In the genomic region with DNA sequence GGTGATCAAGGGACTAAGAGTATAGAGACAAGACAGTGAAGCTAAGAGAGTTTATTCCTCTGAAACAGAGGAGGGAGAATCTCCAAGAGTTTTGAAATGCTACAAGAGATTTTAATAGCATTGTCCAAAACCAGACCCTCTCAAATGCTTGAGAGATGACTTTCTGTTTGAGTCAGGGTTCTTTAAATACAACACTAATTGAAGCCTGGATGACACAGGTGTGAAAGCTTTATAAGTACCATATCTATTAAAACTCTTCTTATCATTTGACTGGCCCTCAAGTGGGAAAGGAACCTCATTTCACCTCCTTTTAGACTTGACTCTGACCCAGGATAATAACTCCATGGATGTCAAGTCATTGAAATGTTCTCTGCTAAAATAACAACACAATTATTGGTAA, we compare ENCODE assay signal across 17 cellular contexts. TPM values are rescaled to one million over a fixed set of nuclear protein-coding genes. Genes with fewer than 3 reads are reported as not detected.
DNase-seq lines count a peak whose midpoint lies in the region; ATAC-seq, FAIRE-seq and TF ChIP-seq lines count a peak whose summit lies in the region.
"Had no signal": no experiment of that assay in that cellular context is flagged by ENCODE, and none has a peak within 500 bp of the region (broad histone marks: within the 10 kb centered on the region; RNA-seq: fewer than 3 reads in every experiment).

No MANE protein-coding gene starts in this region.

- H3K4me3 ChIP-seq in IMR-90 (ENCODE audit: insufficient read depth, low read depth, low read length), result no peak overlapping the region
- no peak overlapping the region for H3K4me3 ChIP-seq in GM12878
- no peak overlapping the region for H3K4me3 ChIP-seq in thyroid gland (replicated peaks in 1 of 3)
- no peak overlapping the region for H3K4me3 ChIP-seq in left lung
- no peak overlapping the region for H3K4me3 ChIP-seq in GM23248
- H3K4me3 ChIP-seq: SJSA1 had no signal

- H3K9me3 ChIP-seq in IMR-90 (ENCODE audit: control insufficient read depth, insufficient read depth, low read length), result no peaks in the 10 kb centered on the region
- no peaks in the 10 kb centered on the region for H3K9me3 ChIP-seq in GM12878 (replicated peaks; ENCODE audit: control insufficient read depth, insufficient read depth, low read length)
- H3K9me3 ChIP-seq in thyroid gland, result no peaks in the 10 kb centered on the region
- no peaks in the 10 kb centered on the region for H3K9me3 ChIP-seq in left lung
- no peaks in the 10 kb centered on the region for H3K9me3 ChIP-seq in GM23248 (ENCODE audit: low read depth)
- H3K9me3 ChIP-seq: BE2C, SJSA1 had no signal

- H3K27me3 ChIP-seq in IMR-90 (ENCODE audit: control insufficient read depth, insufficient read depth, low read length) (no peaks in the 10 kb centered on the region), GM12878 (replicated peaks in 1 of 2; ENCODE audit: control insufficient read depth in 2 of 2, insufficient read depth in 2 of 2, low read length in 1 of 2) (peaks cover 0 to 6% of the 10 kb centered on the region in 2 experiments; a peak in 1 of 4 replicates), thyroid gland (no peaks in the 10 kb centered on the region), left lung (peaks cover 0 to 6% of the 10 kb centered on the region in 2 donors), GM23248 (replicated peaks; ENCODE audit: insufficient read depth) (no peaks in the 10 kb centered on the region)
- H3K27me3 ChIP-seq: SJSA1 had no signal

- H2BK120ac ChIP-seq in IMR-90 (ENCODE audit: low read depth, low read length), result no peak overlapping the region

- POLR2A ChIA-PET in IMR-90 (lab: Charles Lee; ENCODE audit: unreplicated experiment), result no interaction called here
- POLR2A ChIA-PET in GM12878 (lab: Charles Lee), result no interaction called here

- BruUV-seq in IMR-90 (replicated peaks; lab: Mats Ljungman, UMichigan) (no TSS peak), GM12878 (replicated peaks; lab: Mats Ljungman, UMichigan) (no TSS peak)

- peak in 1 of 2 experiments; percentile 64; a peak in 1 of 4 replicates for TF ChIP-seq EP300 in GM12878 (IDR thresholded peaks at IDR 0.05; ENCODE audit: borderline replicate concordance in 1 of 2, control insufficient read depth in 1 of 2, low read depth in 2 of 2, low read length in 2 of 2)

- intact Hi-C loops in IMR-90 (cut with micrococcal nuclease) (loop anchor here (2.0 to 10.0 kb wide), 2 partner anchors 249 to 621 kb away; no protein-coding TSS in a partner anchor), GM12878 (cut with micrococcal nuclease; ENCODE audit: unreplicated experiment) (loop anchor here (2.0 kb wide), 1 partner anchor 109 kb away; no protein-coding TSS in a partner anchor), thyroid gland (cut with DNase I) (loop anchor here (5.0 kb wide), 1 partner anchor 108 kb away; no protein-coding TSS in a partner anchor), left lung (cut with DNase I) (no loop called here)

- H3F3A ChIP-seq in GM23248 (ENCODE audit: insufficient read depth), result peaks cover 40% of the 10 kb centered on the region

- TF ChIP-seq RAD21 in IMR-90 (IDR thresholded peaks at IDR 0.05; ENCODE audit: low read length) (no peak), GM12878 (IDR thresholded peaks at IDR 0.05; ENCODE audit: insufficient read depth, low read depth, low read length) (no peak)

- H3K56ac ChIP-seq in IMR-90 (ENCODE audit: extremely low read depth, insufficient read depth, low read length), result no peak overlapping the region

- SMC1A ChIA-PET in GM12878 (lab: Charles Lee; ENCODE audit: uncharacterized antibody, unreplicated experiment), result interaction anchor here (0.8 to 2.4 kb wide), 7 partner anchors 11 to 44 kb away, joined by 3 to 9 read pairs (median 5); no protein-coding TSS in a partner anchor

- FAIRE-seq in GM12878 (lab: Jason Lieb, UNC), result no peak
- FAIRE-seq: D721Med, G401.6 had no signal

- H3K4me2 ChIP-seq in IMR-90 (ENCODE audit: low read depth, low read length) (no peak overlapping the region), GM12878 (ENCODE audit: control insufficient read depth, insufficient read depth) (no peak overlapping the region), GM23248 (ENCODE audit: unreplicated experiment) (no peak overlapping the region)

- H2AFZ ChIP-seq in IMR-90 (replicated peaks; ENCODE audit: low read length, poor library complexity), result no peak overlapping the region
- H2AFZ ChIP-seq in GM12878 (ENCODE audit: control insufficient read depth, low read depth, low read length), result no peak overlapping the region
- H2AFZ ChIP-seq in GM23248, result no peak overlapping the region

- H4K8ac ChIP-seq in IMR-90 (ENCODE audit: low read depth in 2 of 2, low read length in 2 of 2), result no peak overlapping the region

- no peaks in the 10 kb centered on the region for H3K79me2 ChIP-seq in GM12878 (ENCODE audit: control insufficient read depth, insufficient read depth, low read length)
- peaks cover 23% of the 10 kb centered on the region; the same call in 1 of the 2 replicates for H3K79me2 ChIP-seq in GM23248 (ENCODE audit: insufficient read depth)

- H3K18ac ChIP-seq in IMR-90 (ENCODE audit: low read depth, low read length), result peak overlapping the region; percentile 36; the same call in 1 of the 2 replicates

- H4K20me1 ChIP-seq in IMR-90 (ENCODE audit: insufficient read depth, low read length) (peaks cover 4% of the 10 kb centered on the region; the same call in 1 of the 2 replicates), GM12878 (ENCODE audit: control insufficient read depth, insufficient read depth) (no peaks in the 10 kb centered on the region), GM23248 (ENCODE audit: insufficient read depth) (no peaks in the 10 kb centered on the region)

- H3K27ac ChIP-seq in IMR-90 (ENCODE audit: insufficient read depth, low read length), result no peak overlapping the region
- H3K27ac ChIP-seq in GM12878 (ENCODE audit: control insufficient read depth, insufficient read depth), result no peak overlapping the region
- peak overlapping the region in 2 of 3 donors; percentile 22 for H3K27ac ChIP-seq in thyroid gland
- peak overlapping the region in 1 of 2 donors; percentile 74 for H3K27ac ChIP-seq in left lung
- H3K27ac ChIP-seq in GM23248, result no peak overlapping the region
- H3K27ac ChIP-seq: SJSA1 had no signal

- TF ChIP-seq POLR2A in IMR-90 (IDR thresholded peaks at IDR 0.05; ENCODE audit: low read depth, low read length) (no peak), GM12878 (IDR thresholded peaks at IDR 0.05; ENCODE audit: low read depth, low read length) (no peak), thyroid gland (IDR thresholded peaks at IDR 0.05) (no peak)

- H3K14ac ChIP-seq in IMR-90 (replicated peaks; ENCODE audit: low read depth, low read length), result no peak overlapping the region; the same call in 1 of the 2 replicates

- H3K9me2 ChIP-seq in GM23248 (ENCODE audit: insufficient read depth), result no peaks in the 10 kb centered on the region

- CTCF ChIA-PET in IMR-90 (lab: Yijun Ruan, JAX), result interaction anchor here (1.1 to 2.9 kb wide), 5 partner anchors 12 to 122 kb away, joined by 3 to 12 read pairs (median 5); no protein-coding TSS in a partner anchor
- CTCF ChIA-PET in GM12878 (lab: Yijun Ruan, JAX), result interaction anchor here (1.0 to 9.7 kb wide), 14 partner anchors 7 to 470 kb away, joined by 3 to 78 read pairs (median 5); no protein-coding TSS in a partner anchor

- no peak overlapping the region for H2BK20ac ChIP-seq in IMR-90 (ENCODE audit: low read depth, low read length)

- dilution Hi-C loops in IMR-90 (cut with HindIII; ENCODE audit: low sequenced_read_pairs, unreplicated experiment), result no loop called here

- H3K23ac ChIP-seq in IMR-90 (ENCODE audit: low read depth, low read length), result no peak overlapping the region

- RAD21 ChIA-PET in GM12878 (lab: Charles Lee; ENCODE audit: unreplicated experiment), result interaction anchor here (1.4 to 2.5 kb wide), 2 partner anchors 44 to 145 kb away, joined by 4 to 9 read pairs; no protein-coding TSS in a partner anchor

- peak overlapping the region; percentile 27 for H2BK5ac ChIP-seq in IMR-90 (ENCODE audit: low read depth, low read length, poor library complexity, severe bottlenecking)

- no peak overlapping the region for H3K4ac ChIP-seq in IMR-90 (ENCODE audit: low read depth, low read length)

- H2AK9ac ChIP-seq in IMR-90 (replicated peaks; ENCODE audit: low read depth, low read length, poor library complexity), result no peak overlapping the region

- H3K9ac ChIP-seq in IMR-90 (ENCODE audit: low read depth, low read length), result no peak overlapping the region
- H3K9ac ChIP-seq in GM12878 (ENCODE audit: control insufficient read depth, insufficient read depth, low read length), result no peak overlapping the region
- no peak overlapping the region for H3K9ac ChIP-seq in GM23248

- ATAC-seq in IMR-90 (ENCODE audit: low read depth) (no peak), GM12878 (peak; percentile 59), left lung (no peak)

- H3K4me1 ChIP-seq in IMR-90 (ENCODE audit: control insufficient read depth, insufficient read depth, low read length), result peaks cover 19% of the 10 kb centered on the region
- no peaks in the 10 kb centered on the region for H3K4me1 ChIP-seq in GM12878 (ENCODE audit: control insufficient read depth, insufficient read depth, low read length)
- peaks cover 24 to 55% of the 10 kb centered on the region in 2 donors for H3K4me1 ChIP-seq in thyroid gland
- H3K4me1 ChIP-seq in left lung, result peaks cover 0 to 12% of the 10 kb centered on the region in 2 donors
- H3K4me1 ChIP-seq in GM23248 (ENCODE audit: insufficient read depth), result peaks cover 75% of the 10 kb centered on the region
- H3K4me1 ChIP-seq: BE2C had no signal

- no peaks in the 10 kb centered on the region for H3K9me1 ChIP-seq in IMR-90 (ENCODE audit: insufficient read depth, low read length)

- H2BK15ac ChIP-seq in IMR-90 (ENCODE audit: low read depth, low read length), result 0 out of 3 replicates have a peak overlapping the region, but pooled peaks have one; percentile 7

- H2AK5ac ChIP-seq in IMR-90 (ENCODE audit: low read depth, low read length), result no peak overlapping the region

- H3K36me3 ChIP-seq in IMR-90 (ENCODE audit: control insufficient read depth, insufficient read depth, low read length) (no peaks in the 10 kb centered on the region), GM12878 (ENCODE audit: control insufficient read depth in 2 of 2, insufficient read depth in 2 of 2, low read length in 1 of 2) (no peaks in the 10 kb centered on the region), thyroid gland (no peaks in the 10 kb centered on the region), left lung (no peaks in the 10 kb centered on the region), GM23248 (ENCODE audit: low read depth) (no peaks in the 10 kb centered on the region)
- H3K36me3 ChIP-seq: BE2C had no signal

- no peak overlapping the region for H4K91ac ChIP-seq in IMR-90 (ENCODE audit: insufficient read depth, low read depth, low read length)

- H4K5ac ChIP-seq in IMR-90 (ENCODE audit: low read depth, low read length), result no peak overlapping the region

- H3K79me1 ChIP-seq in IMR-90 (ENCODE audit: low read depth in 1 of 2, low read length in 2 of 2), result peaks cover 40 to 67% of the 10 kb centered on the region in 2 experiments

- in situ Hi-C loops in IMR-90 (cut with MboI; ENCODE audit: low sequenced_read_pairs), result loop anchor here (5.0 kb wide), 1 partner anchor 147 kb away; no protein-coding TSS in a partner anchor
- in situ Hi-C loops in GM12878 (cut with MboI), result no loop called here
- in situ Hi-C loops in GM23248 (cut with MboI), result no loop called here

- DNase-seq in IMR-90 (no peak), GM12878 (ENCODE audit: low read depth, low spot score) (no peak), myocyte (ENCODE audit: low read depth) (peak; percentile 54), thyroid gland (no peak), GF-D8 (lab: John Stamatoyannopoulos, UW) (no peak), left lung (no peak), GM23248 (no peak)
- DNase-seq: BE2C; CD4-positive, alpha-beta memory T cell; DMS79 treated with DMSO at 0.1 percent for 48 hours; Karpas-422; NCI-H1417; NCI-H2081; NCI-H524 had no signal

- TF ChIP-seq CTCF in IMR-90 (conservative IDR thresholded peaks at IDR 0.05; ENCODE audit: low read depth, low read length), result no peak
- TF ChIP-seq CTCF in GM12878 (IDR thresholded peaks at IDR 0.05 in 2 of 3, conservative IDR thresholded peaks at IDR 0.05 in 1 of 3; ENCODE audit: control insufficient read depth in 2 of 3, extremely low read depth in 1 of 3, insufficient read depth in 1 of 3, low read depth in 3 of 3, low read length in 3 of 3), result no peak
- TF ChIP-seq CTCF in thyroid gland (IDR thresholded peaks at IDR 0.05), result no peak
- TF ChIP-seq CTCF in left lung (IDR thresholded peaks at IDR 0.05), result no peak

RNA-seq across cellular contexts. Expression of a gene that starts 5.6 kb away (rescaled TPM):
- 109 and 119 TPM in 2 replicates for total RNA-seq in IMR-90 (2012; rRNA removed)
- polyA plus RNA-seq in IMR-90 (2012; rRNA removed), result 133 and 151 TPM in 2 replicates
- 59.3 and 60.5 TPM in 2 replicates for polyA plus RNA-seq in IMR-90 (2012; cell fraction: cytosol; rRNA removed)
- polyA plus RNA-seq in IMR-90 (2012; cell fraction: nucleus; rRNA removed; ENCODE audit: low replicate concordance), result 44.8 and 87.0 TPM in 2 replicates
- 0.15 TPM in 1 of 2 replicates, not detected in the other for total RNA-seq in GM12878 (2013; cell fraction: nucleolus; rRNA removed)
- 0.11 and 0.73 TPM in 2 replicates for total RNA-seq in GM12878 (2014; rRNA removed)
- 0.14 TPM in 1 of 2 replicates, not detected in the other for total RNA-seq in GM12878 (2014; rRNA removed; fragmentation: Illumina TruSeq; extraction: Trizol)
- 0.10 and 0.13 TPM in 2 replicates for total RNA-seq in GM12878 (2021)
- not detected for polyA plus RNA-seq in GM12878 (2011; ENCODE audit: low read depth)
- polyA plus RNA-seq in GM12878 (2011; rRNA removed), result not detected in 2 replicates
- 0.01 and 0.03 TPM in 2 replicates for polyA plus RNA-seq in GM12878 (2011; cell fraction: cytosol; rRNA removed)
- polyA plus RNA-seq in GM12878 (2011; cell fraction: nucleus; rRNA removed), result 0.03 TPM in 1 of 2 replicates, not detected in the other
- polyA plus RNA-seq in GM12878 (2012), result not detected in 2 replicates
- 0.05 and 0.09 TPM in 2 replicates for polyA plus RNA-seq in GM12878 (2014; fragmentation: Illumina TruSeq; extraction: Trizol)
- polyA plus RNA-seq in GM12878 (2014; fragmentation: Nextera tagmentation; extraction: Ambion mirVana), result not detected
- 0.01 TPM in 1 of 2 replicates, not detected in the other for polyA plus RNA-seq in GM12878 (2014; rRNA removed)
- under 1 TPM; 0.04 to 0.19 TPM for polyA plus RNA-seq in GM12878 (2016; fragmentation: Nextera tagmentation; extraction: Ambion mirVana)
- polyA minus RNA-seq in GM12878 (2011; rRNA and poly(A)+ RNA removed), result 0.05 TPM in 1 of 2 replicates, not detected in the other
- not detected in 2 replicates for polyA minus RNA-seq in GM12878 (2011; cell fraction: cytosol; rRNA and poly(A)+ RNA removed)
- polyA minus RNA-seq in GM12878 (2011; cell fraction: nucleus; rRNA and poly(A)+ RNA removed), result 0.19 and 0.24 TPM in 2 replicates
- 31.3 and 34.9 TPM in 2 replicates for total RNA-seq in myocyte
- 190 TPM for polyA plus RNA-seq in myocyte (2012)
- 100 to 1,000 TPM in 2 of 4 donors, 10 to 100 TPM in 2; 65.6 to 156 (median 95.6) TPM for total RNA-seq in thyroid gland
- 100 to 1,000 TPM in 1 of 2 donors, 10 to 100 TPM in 1; 74.1 to 283 TPM for total RNA-seq in left lung
- total RNA-seq in GM23248 (2014; rRNA removed; shearing (Covaris generic)), result 157 and 189 TPM in 2 replicates
- 164 TPM in 2 replicates for polyA plus RNA-seq in GM23248 (2016; fragmentation: Nextera tagmentation; extraction: Ambion mirVana)
- total RNA-seq: CD4-positive, alpha-beta memory T cell had no signal
- polyA plus RNA-seq: CD4-positive, alpha-beta memory T cell had no signal

Comparison
In these comparisons a context has a peak if more than half of its experiments do, and no peak if none do; other contexts are left out.
1. H3K27ac ChIP-seq: peak in thyroid gland (2 of 3); none in IMR-90 (single experiment), GM12878 (single experiment) and GM23248 (single experiment).
2. RNA of a gene that starts 5.6 kb away (total RNA-seq): 74.1 to 283 TPM in left lung, 157 to 189 TPM in GM23248, 109 to 119 TPM in IMR-90, 65.6 to 156 TPM in thyroid gland and 31.3 to 34.9 TPM in myocyte; 0.10 to 0.73 TPM in GM12878; every median in the first group is over 10 times any median in the second.
3. intact Hi-C loops: an anchor here in IMR-90 (2.0 to 10.0 kb wide), GM12878 (2.0 kb wide) and thyroid gland (5.0 kb wide); none called in left lung.